3 cellular contexts compared by ENCODE assay signal in the genomic region with DNA sequence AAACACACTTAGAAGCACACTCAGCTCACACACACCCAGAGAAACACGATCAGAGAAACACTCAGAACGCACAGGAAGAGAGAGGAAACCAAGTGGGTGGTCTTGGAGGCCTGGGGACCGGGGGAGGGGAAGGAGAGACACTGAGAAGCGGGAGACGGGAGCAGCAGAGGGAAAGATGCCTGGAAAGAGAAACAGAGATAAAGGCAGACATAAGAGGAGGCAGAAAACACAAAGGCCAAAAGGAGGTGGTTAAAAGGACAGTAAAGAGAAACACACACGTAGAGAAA.
TF ChIP-seq lines count a peak whose summit lies in the region.

No MANE protein-coding gene starts in this region.

TF ChIP-seq in A549, 52 proteins besides CTCF, POLR2A, EP300 and RAD21:
- TF ChIP-seq HOXB13 (CRISPR knock-in tag; IDR thresholded peaks at IDR 0.05; ENCODE audit: low read depth) (no peak), HOXA7 (CRISPR knock-in tag; IDR thresholded peaks at IDR 0.05) (no peak), RNF2 (IDR thresholded peaks at IDR 0.05; ENCODE audit: borderline replicate concordance, low read depth) (no peak), FOSB (CRISPR knock-in tag; IDR thresholded peaks at IDR 0.05) (no peak), TP53 (CRISPR knock-in tag; IDR thresholded peaks at IDR 0.05) (no peak), MAZ (IDR thresholded peaks at IDR 0.05; ENCODE audit: borderline replicate concordance, low read depth, low read length) (no peak), MYC (IDR thresholded peaks at IDR 0.05; ENCODE audit: borderline replicate concordance, low read length) (no peak), ZSCAN20 (CRISPR knock-in tag; IDR thresholded peaks at IDR 0.05) (no peak)
- TF ChIP-seq, protein P1, sequence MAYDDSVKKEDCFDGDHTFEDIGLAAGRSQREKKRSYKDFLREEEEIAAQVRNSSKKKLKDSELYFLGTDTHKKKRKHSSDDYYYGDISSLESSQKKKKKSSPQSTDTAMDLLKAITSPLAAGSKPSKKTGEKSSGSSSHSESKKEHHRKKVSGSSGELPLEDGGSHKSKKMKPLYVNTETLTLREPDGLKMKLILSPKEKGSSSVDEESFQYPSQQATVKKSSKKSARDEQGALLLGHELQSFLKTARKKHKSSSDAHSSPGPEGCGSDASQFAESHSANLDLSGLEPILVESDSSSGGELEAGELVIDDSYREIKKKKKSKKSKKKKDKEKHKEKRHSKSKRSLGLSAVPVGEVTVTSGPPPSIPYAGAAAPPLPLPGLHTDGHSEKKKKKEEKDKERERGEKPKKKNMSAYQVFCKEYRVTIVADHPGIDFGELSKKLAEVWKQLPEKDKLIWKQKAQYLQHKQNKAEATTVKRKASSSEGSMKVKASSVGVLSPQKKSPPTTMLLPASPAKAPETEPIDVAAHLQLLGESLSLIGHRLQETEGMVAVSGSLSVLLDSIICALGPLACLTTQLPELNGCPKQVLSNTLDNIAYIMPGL (CRISPR knock-in tag; IDR thresholded peaks at IDR 0.05; ENCODE audit: borderline replicate concordance) = no peak
- TF ChIP-seq, protein P2, sequence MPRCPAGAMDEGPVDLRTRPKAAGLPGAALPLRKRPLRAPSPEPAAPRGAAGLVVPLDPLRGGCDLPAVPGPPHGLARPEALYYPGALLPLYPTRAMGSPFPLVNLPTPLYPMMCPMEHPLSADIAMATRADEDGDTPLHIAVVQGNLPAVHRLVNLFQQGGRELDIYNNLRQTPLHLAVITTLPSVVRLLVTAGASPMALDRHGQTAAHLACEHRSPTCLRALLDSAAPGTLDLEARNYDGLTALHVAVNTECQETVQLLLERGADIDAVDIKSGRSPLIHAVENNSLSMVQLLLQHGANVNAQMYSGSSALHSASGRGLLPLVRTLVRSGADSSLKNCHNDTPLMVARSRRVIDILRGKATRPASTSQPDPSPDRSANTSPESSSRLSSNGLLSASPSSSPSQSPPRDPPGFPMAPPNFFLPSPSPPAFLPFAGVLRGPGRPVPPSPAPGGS (IDR thresholded peaks at IDR 0.05) = no peak

TF ChIP-seq in IMR-90, 13 proteins besides CTCF, POLR2A, EP300 and RAD21:
- TF ChIP-seq CHD1 (IDR thresholded peaks at IDR 0.05; ENCODE audit: low read depth, low read length) (no peak), RFX5 (IDR thresholded peaks at IDR 0.05; ENCODE audit: low read depth, low read length) (no peak), CEBPB (IDR thresholded peaks at IDR 0.05; ENCODE audit: low read depth, low read length) (no peak), BHLHE40 (IDR thresholded peaks at IDR 0.05; ENCODE audit: low read depth, low read length) (no peak), MXI1 (IDR thresholded peaks at IDR 0.05; ENCODE audit: borderline replicate concordance, low read depth, low read length) (no peak), NFE2L2 (IDR thresholded peaks at IDR 0.05; ENCODE audit: low read depth, low read length) (no peak), SMC3 (IDR thresholded peaks at IDR 0.05; ENCODE audit: low read depth, low read length) (no peak), FOS (IDR thresholded peaks at IDR 0.05; ENCODE audit: low read depth, low read length) (no peak), MAFK (IDR thresholded peaks at IDR 0.05; ENCODE audit: low read depth, low read length) (no peak), MAZ (IDR thresholded peaks at IDR 0.05; ENCODE audit: borderline replicate concordance, low read depth, low read length) (no peak), RCOR1 (IDR thresholded peaks at IDR 0.05; ENCODE audit: insufficient replicate concordance, low read length) (no peak)
- TF ChIP-seq, protein P3, sequence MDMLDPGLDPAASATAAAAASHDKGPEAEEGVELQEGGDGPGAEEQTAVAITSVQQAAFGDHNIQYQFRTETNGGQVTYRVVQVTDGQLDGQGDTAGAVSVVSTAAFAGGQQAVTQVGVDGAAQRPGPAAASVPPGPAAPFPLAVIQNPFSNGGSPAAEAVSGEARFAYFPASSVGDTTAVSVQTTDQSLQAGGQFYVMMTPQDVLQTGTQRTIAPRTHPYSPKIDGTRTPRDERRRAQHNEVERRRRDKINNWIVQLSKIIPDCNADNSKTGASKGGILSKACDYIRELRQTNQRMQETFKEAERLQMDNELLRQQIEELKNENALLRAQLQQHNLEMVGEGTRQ (IDR thresholded peaks at IDR 0.05; ENCODE audit: low read depth, low read length) = no peak
- TF ChIP-seq, protein P4, sequence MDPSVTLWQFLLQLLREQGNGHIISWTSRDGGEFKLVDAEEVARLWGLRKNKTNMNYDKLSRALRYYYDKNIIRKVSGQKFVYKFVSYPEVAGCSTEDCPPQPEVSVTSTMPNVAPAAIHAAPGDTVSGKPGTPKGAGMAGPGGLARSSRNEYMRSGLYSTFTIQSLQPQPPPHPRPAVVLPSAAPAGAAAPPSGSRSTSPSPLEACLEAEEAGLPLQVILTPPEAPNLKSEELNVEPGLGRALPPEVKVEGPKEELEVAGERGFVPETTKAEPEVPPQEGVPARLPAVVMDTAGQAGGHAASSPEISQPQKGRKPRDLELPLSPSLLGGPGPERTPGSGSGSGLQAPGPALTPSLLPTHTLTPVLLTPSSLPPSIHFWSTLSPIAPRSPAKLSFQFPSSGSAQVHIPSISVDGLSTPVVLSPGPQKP (IDR thresholded peaks at IDR 0.05; ENCODE audit: borderline replicate concordance, low read depth, low read length) = no peak

TF ChIP-seq in neural cell, 6 proteins besides CTCF, POLR2A, EP300 and RAD21:
- TF ChIP-seq TAF1 (IDR thresholded peaks at IDR 0.05; ENCODE audit: low read depth) (no peak), SMC3 (conservative IDR thresholded peaks at IDR 0.05; ENCODE audit: poor library complexity) (no peak), MXI1 (conservative IDR thresholded peaks at IDR 0.05; ENCODE audit: poor library complexity, severe bottlenecking) (no peak), EZH2 (IDR thresholded peaks at IDR 0.05; ENCODE audit: borderline replicate concordance, insufficient read depth, low read length, poor library complexity, severe bottlenecking) (no peak), POLR2AphosphoS5 (IDR thresholded peaks at IDR 0.05) (no peak)
- TF ChIP-seq, protein P5, sequence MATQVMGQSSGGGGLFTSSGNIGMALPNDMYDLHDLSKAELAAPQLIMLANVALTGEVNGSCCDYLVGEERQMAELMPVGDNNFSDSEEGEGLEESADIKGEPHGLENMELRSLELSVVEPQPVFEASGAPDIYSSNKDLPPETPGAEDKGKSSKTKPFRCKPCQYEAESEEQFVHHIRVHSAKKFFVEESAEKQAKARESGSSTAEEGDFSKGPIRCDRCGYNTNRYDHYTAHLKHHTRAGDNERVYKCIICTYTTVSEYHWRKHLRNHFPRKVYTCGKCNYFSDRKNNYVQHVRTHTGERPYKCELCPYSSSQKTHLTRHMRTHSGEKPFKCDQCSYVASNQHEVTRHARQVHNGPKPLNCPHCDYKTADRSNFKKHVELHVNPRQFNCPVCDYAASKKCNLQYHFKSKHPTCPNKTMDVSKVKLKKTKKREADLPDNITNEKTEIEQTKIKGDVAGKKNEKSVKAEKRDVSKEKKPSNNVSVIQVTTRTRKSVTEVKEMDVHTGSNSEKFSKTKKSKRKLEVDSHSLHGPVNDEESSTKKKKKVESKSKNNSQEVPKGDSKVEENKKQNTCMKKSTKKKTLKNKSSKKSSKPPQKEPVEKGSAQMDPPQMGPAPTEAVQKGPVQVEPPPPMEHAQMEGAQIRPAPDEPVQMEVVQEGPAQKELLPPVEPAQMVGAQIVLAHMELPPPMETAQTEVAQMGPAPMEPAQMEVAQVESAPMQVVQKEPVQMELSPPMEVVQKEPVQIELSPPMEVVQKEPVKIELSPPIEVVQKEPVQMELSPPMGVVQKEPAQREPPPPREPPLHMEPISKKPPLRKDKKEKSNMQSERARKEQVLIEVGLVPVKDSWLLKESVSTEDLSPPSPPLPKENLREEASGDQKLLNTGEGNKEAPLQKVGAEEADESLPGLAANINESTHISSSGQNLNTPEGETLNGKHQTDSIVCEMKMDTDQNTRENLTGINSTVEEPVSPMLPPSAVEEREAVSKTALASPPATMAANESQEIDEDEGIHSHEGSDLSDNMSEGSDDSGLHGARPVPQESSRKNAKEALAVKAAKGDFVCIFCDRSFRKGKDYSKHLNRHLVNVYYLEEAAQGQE (IDR thresholded peaks at IDR 0.05; ENCODE audit: borderline replicate concordance) = no peak
